ENCODE assay signal across 22 cellular contexts in the genomic region with DNA sequence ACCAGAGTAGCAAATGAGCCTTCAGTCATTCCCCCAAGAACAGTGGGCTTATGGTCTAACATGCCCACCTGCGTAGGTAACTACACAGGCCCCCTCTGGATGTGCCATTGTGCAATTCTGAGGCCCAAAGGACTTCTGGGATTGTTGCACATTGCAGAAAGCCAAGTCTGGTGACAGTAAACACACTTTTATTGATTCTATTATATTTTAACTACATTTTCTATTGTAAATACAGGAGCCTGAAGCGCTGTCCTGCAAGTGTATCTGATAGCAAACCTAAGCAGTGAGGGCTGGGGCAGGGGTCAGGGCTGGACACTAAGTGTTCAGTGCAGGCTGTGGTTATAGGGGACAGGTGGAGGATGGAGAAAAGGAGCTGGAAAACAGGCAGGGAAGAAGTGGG.
"Had no signal": no experiment of that assay in that cellular context is flagged by ENCODE, and none has a peak within 500 bp of the region (broad histone marks: within the 10 kb centered on the region; RNA-seq: fewer than 3 reads in every experiment).

No MANE protein-coding gene starts in this region.

- H3K4me1 Mint-ChIP-seq: nephron had no signal

- ATAC-seq: gastroesophageal sphincter, heart right ventricle, left ventricle myocardium superior had no signal

- H3K27ac ChIP-seq: ascending aorta, breast epithelium, esophagus muscularis mucosa, gastroesophageal sphincter, heart right ventricle, SK-N-MC, tibial nerve, vagina had no signal

- H3K27ac Mint-ChIP-seq: activated T-helper 1 cell treated with anti-CD3 and anti-CD28 coated beads, Interleukin-12 subunit alpha, Interleukin-12 subunit beta, Interleukin-2, Interleukin-4 antibody, amounts not matched to agents 30 ng/mL and 10 ng/mL and 1 ng/mL, durations not matched to agents 14 hours and 24 hours and 36 hours; nephron had no signal

- H3K9me3 Mint-ChIP-seq: activated T-helper 1 cell treated with anti-CD3 and anti-CD28 coated beads, Interleukin-12 subunit alpha, Interleukin-12 subunit beta, Interleukin-2, Interleukin-4 antibody, amounts not matched to agents 30 ng/mL and 10 ng/mL and 1 ng/mL, durations not matched to agents 14 hours and 24 hours and 36 hours; nephron had no signal

- H3K4me3 Mint-ChIP-seq: activated T-helper 1 cell treated with anti-CD3 and anti-CD28 coated beads, Interleukin-12 subunit alpha, Interleukin-12 subunit beta, Interleukin-2, Interleukin-4 antibody, amounts not matched to agents 30 ng/mL and 10 ng/mL and 1 ng/mL, durations not matched to agents 14 hours and 24 hours and 36 hours; nephron had no signal

- DNase-seq: activated CD4-positive, alpha-beta T cell treated with anti-CD3 and anti-CD28 coated beads for 1 hour; activated CD4-positive, alpha-beta T cell treated with anti-CD3 and anti-CD28 coated beads, Interleukin-2, amount 50 U/mL, for 4 hours; cerebellar nuclear complex; cortex of kidney; effector CD4-positive, alpha-beta T cell; heart right ventricle; left ventricle myocardium superior; mesendoderm; retina; stimulated activated CD4-positive, alpha-beta T cell treated with anti-CD3 and anti-CD28 coated beads, Interleukin-12 subunit alpha, Interleukin-12 subunit beta, amount 100 ng/mL, for 4 hours; stimulated activated CD4-positive, alpha-beta T cell treated with anti-CD3 and anti-CD28 coated beads, Interleukin-1b, Interleukin-23, amount 100 ng/mL, for 48 hours; stimulated activated CD8-positive, alpha-beta memory T cell treated with anti-CD3 and anti-CD28 coated beads, Interleukin-4, amount 100 ng/mL, for 48 hours; stimulated activated naive CD8-positive, alpha-beta T cell treated with anti-CD3 and anti-CD28 coated beads, Interleukin-15, Interleukin-2, amounts not matched to agents 100 U/mL and 50 U/mL, for 24 hours had no signal
